Comparison of ENCODE assay signal across 3 cellular contexts in genomic region chr1:226962421-226963391, GRCh38.
TF ChIP-seq lines count a peak whose summit lies in the region.

No MANE protein-coding gene starts in this region.

TF ChIP-seq in HepG2, 621 proteins besides CTCF, POLR2A, EP300 and RAD21:
- TF ChIP-seq KMT2A (CRISPR knock-in tag; IDR thresholded peaks at IDR 0.05) (no peak), ZBTB37 (CRISPR knock-in tag; IDR thresholded peaks at IDR 0.05) (no peak), TEAD3 (CRISPR knock-in tag; optimal IDR thresholded peaks at IDR 0.05; ENCODE audit: borderline replicate concordance) (no peak), ZNF616 (CRISPR knock-in tag; IDR thresholded peaks at IDR 0.05; ENCODE audit: low read depth) (no peak), ZNF678 (CRISPR knock-in tag; IDR thresholded peaks at IDR 0.05) (no peak), ZC3H13 (CRISPR knock-in tag; IDR thresholded peaks at IDR 0.05) (no peak), ZNF629 (CRISPR knock-in tag; conservative IDR thresholded peaks at IDR 0.05) (peak; percentile 91), ZMYM3 (CRISPR knock-in tag; IDR thresholded peaks at IDR 0.05) (peak; percentile 58; the same call in 1 of the 2 replicates), NCOA2 (CRISPR knock-in tag; IDR thresholded peaks at IDR 0.05) (no peak), RNF2 (conservative IDR thresholded peaks at IDR 0.05; ENCODE audit: low read depth) (no peak)

TF ChIP-seq in K562, 482 proteins besides CTCF, POLR2A, EP300 and RAD21:
- TF ChIP-seq KDM1A (IDR thresholded peaks at IDR 0.05) (0 out of 4 replicates have a peak, but pooled peaks of 1 of the 2 experiments have one; percentile 48), WHSC1 (IDR thresholded peaks at IDR 0.05; ENCODE audit: low read length) (no peak), POU5F1 (IDR thresholded peaks at IDR 0.05; ENCODE audit: borderline replicate concordance, low read depth, low read length, partially characterized antibody) (no peak), TAF7 (tag; IDR thresholded peaks at IDR 0.05) (no peak), CTCFL (IDR thresholded peaks at IDR 0.05; ENCODE audit: borderline replicate concordance, insufficient read depth, low read depth, low read length, poor library complexity, severe bottlenecking) (no peak), ZNF740 (CRISPR knock-in tag; IDR thresholded peaks at IDR 0.05) (0 out of 2 replicates have a peak, but pooled peaks have one; percentile 45), ZNF740 (tag; IDR thresholded peaks at IDR 0.05) (no peak), RCOR1 (IDR thresholded peaks at IDR 0.05; ENCODE audit: borderline replicate concordance in 1 of 2, low read depth in 2 of 2, low read length in 2 of 2) (peak in 1 of 2 experiments; percentile 21; a peak in 1 of 4 replicates), SMARCA5 (IDR thresholded peaks at IDR 0.05) (0 out of 2 replicates have a peak, but pooled peaks have one; percentile 42), HOXB6 (CRISPR knock-in tag; IDR thresholded peaks at IDR 0.05; ENCODE audit: borderline replicate concordance) (no peak), CBX5 (IDR thresholded peaks at IDR 0.05; ENCODE audit: borderline replicate concordance, low read depth) (no peak), HNRNPUL1 (IDR thresholded peaks at IDR 0.05; ENCODE audit: low read length) (no peak), RBM25 (IDR thresholded peaks at IDR 0.05; ENCODE audit: low read depth, low read length, severe bottlenecking) (peak; percentile 79), TFAP4 (CRISPR knock-in tag; IDR thresholded peaks at IDR 0.05; ENCODE audit: borderline replicate concordance) (no peak), BCOR (IDR thresholded peaks at IDR 0.05) (peak; percentile 74)

TF ChIP-seq in GM12891, 5 proteins besides CTCF, POLR2A, EP300 and RAD21:
- no peak for TF ChIP-seq TAF1 (IDR thresholded peaks at IDR 0.05; ENCODE audit: low read depth, low read length)
- no peak for TF ChIP-seq POLR2AphosphoS5 (IDR thresholded peaks at IDR 0.05; ENCODE audit: low read depth, low read length)
- TF ChIP-seq POU2F2 (IDR thresholded peaks at IDR 0.05; ENCODE audit: low read depth, low read length), result no peak
- no peak for TF ChIP-seq SPI1 (IDR thresholded peaks at IDR 0.05; ENCODE audit: low read depth, low read length)
- no peak for TF ChIP-seq PAX5 (IDR thresholded peaks at IDR 0.05; ENCODE audit: insufficient read depth, low read length, severe bottlenecking)
